16 cellular contexts compared by ENCODE assay signal in genomic region chr20:47284373-47284772, GRCh38.
"Had no signal": no experiment of that assay in that cellular context is flagged by ENCODE, and none has a peak within 500 bp of the region (broad histone marks: within the 10 kb centered on the region; RNA-seq: fewer than 3 reads in every experiment).

No MANE protein-coding gene starts in this region.

- DNase-seq: activated CD4-positive, alpha-beta memory T cell treated with anti-CD3 and anti-CD28 coated beads for 36 hours; activated CD4-positive, CD25-positive, alpha-beta regulatory T cell treated with anti-CD3 and anti-CD28 coated beads, Interleukin-2, amount 50 U/mL, for 72 hours; activated naive CD4-positive, alpha-beta T cell treated with anti-CD3 and anti-CD28 coated beads for 36 hours; amniotic stem cell; body of pancreas; cortex of kidney; effector CD8-positive, alpha-beta T cell; left ventricle myocardium superior; nucleus accumbens; sigmoid colon; stimulated activated CD4-positive, alpha-beta T cell treated with anti-CD3 and anti-CD28 coated beads, Interleukin-2, amount 100 ng/mL, for 24 hours; stimulated activated naive CD8-positive, alpha-beta T cell treated with anti-CD3 and anti-CD28 coated beads, Interleukin-15, Interleukin-2, amounts not matched to agents 100 U/mL and 50 U/mL, for 24 hours had no signal

- H3K9me3 Mint-ChIP-seq: activated CD4-positive, alpha-beta memory T cell treated with anti-CD3 and anti-CD28 coated beads for 36 hours; activated naive CD4-positive, alpha-beta T cell treated with anti-CD3 and anti-CD28 coated beads for 36 hours; central memory CD8-positive, alpha-beta T cell; T-helper 1 cell treated with Interleukin-12 subunit alpha and Interleukin-12 subunit beta and Interleukin-4 antibody, amounts not matched to agents 30 μg/mL and 1 μg/mL, for 36 hours had no signal

- ATAC-seq: body of pancreas; gastroesophageal sphincter; left ventricle myocardium superior; stimulated activated naive CD8-positive, alpha-beta T cell treated with anti-CD3 and anti-CD28 coated beads, Interleukin-15, Interleukin-2, amounts not matched to agents 100 U/mL and 50 U/mL, for 24 hours had no signal

- H3K27me3 Mint-ChIP-seq: activated CD4-positive, alpha-beta memory T cell treated with anti-CD3 and anti-CD28 coated beads for 36 hours; central memory CD8-positive, alpha-beta T cell had no signal

- H3K4me1 Mint-ChIP-seq: central memory CD8-positive, alpha-beta T cell had no signal

- H3K4me3 Mint-ChIP-seq: activated CD4-positive, alpha-beta memory T cell treated with anti-CD3 and anti-CD28 coated beads for 36 hours; activated naive CD4-positive, alpha-beta T cell treated with anti-CD3 and anti-CD28 coated beads for 36 hours; central memory CD8-positive, alpha-beta T cell; T-helper 1 cell treated with Interleukin-12 subunit alpha and Interleukin-12 subunit beta and Interleukin-4 antibody, amounts not matched to agents 30 μg/mL and 1 μg/mL, for 36 hours had no signal

- H3K27ac ChIP-seq: body of pancreas, gastroesophageal sphincter, prostate gland, sigmoid colon had no signal

- H3K27ac Mint-ChIP-seq: activated CD4-positive, alpha-beta memory T cell treated with anti-CD3 and anti-CD28 coated beads for 36 hours; T-helper 1 cell treated with Interleukin-12 subunit alpha and Interleukin-12 subunit beta and Interleukin-4 antibody, amounts not matched to agents 30 μg/mL and 1 μg/mL, for 36 hours had no signal
